ENCODE assay signal across 23 cellular contexts in genomic region chr7:46871516-46871915, GRCh38.
"Had no signal": no experiment of that assay in that cellular context is flagged by ENCODE, and none has a peak within 500 bp of the region (broad histone marks: within the 10 kb centered on the region; RNA-seq: fewer than 3 reads in every experiment).

No MANE protein-coding gene starts in this region.

- H3K4me2 ChIP-seq: smooth muscle cell had no signal

- H3K9me3 ChIP-seq: ascending aorta, breast epithelium, gastroesophageal sphincter, heart right ventricle, pancreas, right lobe of liver, testis, upper lobe of left lung had no signal

- H3K27ac ChIP-seq: ascending aorta, breast epithelium, coronary artery, gastroesophageal sphincter, heart right ventricle, pancreas, right lobe of liver, testis, upper lobe of left lung had no signal

- DNase-seq: activated B cell treated with CpG ODN at 0.5 μM for 24 hours; activated CD4-positive, alpha-beta T cell treated with anti-CD3 and anti-CD28 coated beads for 48 hours; activated CD8-positive, alpha-beta memory T cell treated with anti-CD3 and anti-CD28 coated beads, Interleukin-2, amount 50 U/mL, for 4 hours; activated CD8-positive, alpha-beta T cell treated with anti-CD3 and anti-CD28 coated beads, Interleukin-2, amount 10 ng/mL, durations not matched to agents 7 days and 5 days; activated naive CD4-positive, alpha-beta T cell treated with anti-CD3 and anti-CD28 coated beads for 36 hours; activated naive CD8-positive, alpha-beta T cell treated with anti-CD3 and anti-CD28 coated beads, Interleukin-2, amount 50 U/mL, for 24 hours; activated T-cell treated with anti-CD3 and anti-CD28 coated beads, Interleukin-2, amount 50 U/mL, for 4 hours; heart right ventricle; kidney glomerular epithelial cell; left ventricle myocardium superior; natural killer cell; pancreas; right lobe of liver; stimulated activated CD4-positive, alpha-beta T cell treated with anti-CD3 and anti-CD28 coated beads, Interleukin-4, amount 100 ng/mL, for 1 hour; T-cell; testis; upper lobe of left lung had no signal

- ATAC-seq: activated CD8-positive, alpha-beta T cell treated with anti-CD3 and anti-CD28 coated beads, Interleukin-2, amount 10 ng/mL, durations not matched to agents 7 days and 5 days; activated naive CD8-positive, alpha-beta T cell treated with anti-CD3 and anti-CD28 coated beads, Interleukin-2, amount 50 U/mL, for 24 hours; activated T-cell treated with anti-CD3 and anti-CD28 coated beads, Interleukin-2, amount 50 U/mL, for 4 hours; gastroesophageal sphincter; heart right ventricle; left ventricle myocardium superior; natural killer cell; pancreas; right lobe of liver; stimulated activated effector memory CD8-positive, alpha-beta T cell treated with anti-CD3 and anti-CD28 coated beads, Interleukin-12 subunit alpha, Interleukin-12 subunit beta, amount 100 ng/mL, for 72 hours; T-cell had no signal

- H3K4me3 ChIP-seq: ascending aorta, breast epithelium, coronary artery, gastroesophageal sphincter, heart right ventricle, pancreas, right lobe of liver, smooth muscle cell, testis, upper lobe of left lung had no signal

- H3K27me3 ChIP-seq: ascending aorta, breast epithelium, gastroesophageal sphincter, heart right ventricle, pancreas, right lobe of liver, testis, upper lobe of left lung had no signal

- H3K36me3 ChIP-seq: ascending aorta, breast epithelium, gastroesophageal sphincter, heart right ventricle, pancreas, right lobe of liver, upper lobe of left lung had no signal

- H3K4me1 ChIP-seq: ascending aorta, breast epithelium, gastroesophageal sphincter, heart right ventricle, pancreas, right lobe of liver, testis, upper lobe of left lung had no signal
